Comparison of ENCODE assay signal across 8 cellular contexts in the genomic region with DNA sequence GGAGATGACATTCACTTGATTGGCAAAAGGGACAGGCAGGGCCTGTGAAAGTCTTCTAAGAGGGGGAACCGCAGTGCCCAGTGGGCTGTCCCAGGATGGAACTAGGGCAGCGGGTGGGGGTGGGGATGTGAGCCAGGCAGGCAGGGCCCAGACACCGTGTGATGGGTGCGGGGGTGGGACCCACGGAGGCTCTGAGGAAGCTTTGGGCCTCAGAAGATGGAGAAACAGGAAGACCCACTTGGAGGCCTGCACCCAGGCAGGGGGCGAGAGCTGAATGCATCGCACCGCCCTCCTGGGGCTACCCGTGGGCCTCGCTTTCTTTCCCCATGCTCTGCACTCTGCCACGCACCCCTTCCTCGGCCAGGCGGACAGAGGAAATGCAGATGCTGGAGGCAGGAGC. TPM values are rescaled to one million over a fixed set of nuclear protein-coding genes. Genes with fewer than 3 reads are reported as not detected.
DNase-seq lines count a peak whose midpoint lies in the region; ATAC-seq and TF ChIP-seq lines count a peak whose summit lies in the region.

No MANE protein-coding gene starts in this region.

- CTCF ChIA-PET in A673 (lab: Charles Lee), result no interaction called here

- no peaks in the 10 kb centered on the region for H3K9me3 Mint-ChIP-seq in activated naive CD8-positive, alpha-beta T cell treated with anti-CD3 and anti-CD28 coated beads, Interleukin-2, amount 50 U/mL, for 24 hours
- H3K9me3 Mint-ChIP-seq in natural killer cell, result no peaks in the 10 kb centered on the region

- no peaks in the 10 kb centered on the region for H3K9me2 ChIP-seq in Loucy (replicated peaks; ENCODE audit: low read depth, low read length)

- POLR2A ChIA-PET in A673 (lab: Charles Lee; ENCODE audit: low non-redundant PET), result no interaction called here

- intact Hi-C loops in A673 (cut with micrococcal nuclease; ENCODE audit: unreplicated experiment), result no loop called here
- intact Hi-C loops in natural killer cell (cut with micrococcal nuclease), result loop anchor here (1.0 kb wide), 2 partner anchors 165 to 229 kb away; no protein-coding TSS in a partner anchor

- H3K4me1 ChIP-seq in A673 (ENCODE audit: insufficient read depth, low read length, poor library complexity, severe bottlenecking) (peaks cover 15% of the 10 kb centered on the region), Loucy (ENCODE audit: insufficient read depth, low read length, poor library complexity, severe bottlenecking) (peaks cover 36% of the 10 kb centered on the region)

- peak overlapping the region; percentile 66 for H3K4me2 ChIP-seq in Loucy (ENCODE audit: low read depth, low read length, poor library complexity, severe bottlenecking)

- DNase-seq in A673 (ENCODE audit: low spot score) (no peak), natural killer cell (no peak), H4 (ENCODE audit: low spot score) (no peak), NCI-H1694 (lab: John Stamatoyannopoulos, UW) (no peak)
- DNase-seq in activated naive CD8-positive, alpha-beta T cell treated with anti-CD3 and anti-CD28 coated beads, Interleukin-2, amount 50 U/mL, for 24 hours, result peak; percentile 50

- H3K9me3 ChIP-seq in A673 (ENCODE audit: low read depth, low read length, poor library complexity, severe bottlenecking), result no peaks in the 10 kb centered on the region
- no peaks in the 10 kb centered on the region for H3K9me3 ChIP-seq in Loucy (ENCODE audit: insufficient read depth, low read depth, low read length)

- BruUV-seq in A673 (replicated peaks; lab: Mats Ljungman, UMichigan), result no TSS peak

- H3K27ac Mint-ChIP-seq in activated naive CD8-positive, alpha-beta T cell treated with anti-CD3 and anti-CD28 coated beads, Interleukin-2, amount 50 U/mL, for 24 hours, result peak overlapping the region; percentile 90
- peak overlapping the region; percentile 62 to 72 for H3K27ac Mint-ChIP-seq in natural killer cell

- TF ChIP-seq CTCF in A673 (conservative IDR thresholded peaks at IDR 0.05; ENCODE audit: low read depth, low read length) (no peak), Loucy (conservative IDR thresholded peaks at IDR 0.05; ENCODE audit: low read length) (no peak), natural killer cell (IDR thresholded peaks at IDR 0.05) (no peak)

- H3K4me3 ChIP-seq in A673 (ENCODE audit: low read depth, low read length, poor library complexity, severe bottlenecking) (peak overlapping the region; percentile 42), Loucy (ENCODE audit: low read length, poor library complexity, severe bottlenecking) (peak overlapping the region; percentile 42)

- no peaks in the 10 kb centered on the region for H3K79me2 ChIP-seq in Loucy (ENCODE audit: insufficient read depth, low read length)

- H3K27ac ChIP-seq in A673 (ENCODE audit: low read depth, low read length, poor library complexity, severe bottlenecking), result no peak overlapping the region

- no peaks in the 10 kb centered on the region for H3K36me3 Mint-ChIP-seq in activated naive CD8-positive, alpha-beta T cell treated with anti-CD3 and anti-CD28 coated beads, Interleukin-2, amount 50 U/mL, for 24 hours (ENCODE audit: low read depth)
- H3K36me3 Mint-ChIP-seq in natural killer cell, result no peaks in the 10 kb centered on the region

- no peaks in the 10 kb centered on the region for H4K20me1 ChIP-seq in Loucy (ENCODE audit: insufficient read depth, low read length, poor library complexity, severe bottlenecking)

- no peaks in the 10 kb centered on the region for H3K36me3 ChIP-seq in A673 (ENCODE audit: insufficient read depth, low read length, poor library complexity, severe bottlenecking)
- H3K36me3 ChIP-seq in Loucy (ENCODE audit: insufficient read depth, low read length), result no peaks in the 10 kb centered on the region

- peak overlapping the region; percentile 70 for H3K4me3 Mint-ChIP-seq in activated naive CD8-positive, alpha-beta T cell treated with anti-CD3 and anti-CD28 coated beads, Interleukin-2, amount 50 U/mL, for 24 hours
- H3K4me3 Mint-ChIP-seq in natural killer cell, result peak overlapping the region; percentile 92

- H2AFZ ChIP-seq in Loucy (ENCODE audit: low read length), result peak overlapping the region; percentile 35; the same call in 1 of the 2 replicates

- ATAC-seq in activated naive CD8-positive, alpha-beta T cell treated with anti-CD3 and anti-CD28 coated beads, Interleukin-2, amount 50 U/mL, for 24 hours, result peak; percentile 48
- ATAC-seq in natural killer cell (peak in 2 of 3 donors; percentile 6), HG02623 (IDR thresholded peaks at IDR 0.05; ENCODE audit: unreplicated experiment) (no peak), HG03135 (IDR thresholded peaks at IDR 0.05; ENCODE audit: unreplicated experiment) (no peak)

- no peaks in the 10 kb centered on the region for H3K27me3 Mint-ChIP-seq in activated naive CD8-positive, alpha-beta T cell treated with anti-CD3 and anti-CD28 coated beads, Interleukin-2, amount 50 U/mL, for 24 hours
- H3K27me3 Mint-ChIP-seq in natural killer cell (ENCODE audit: low read depth in 2 of 2), result no peaks in the 10 kb centered on the region

- H3F3A ChIP-seq in Loucy (ENCODE audit: low read depth), result no peaks in the 10 kb centered on the region

- H3K4me1 Mint-ChIP-seq in activated naive CD8-positive, alpha-beta T cell treated with anti-CD3 and anti-CD28 coated beads, Interleukin-2, amount 50 U/mL, for 24 hours, result peaks cover 22% of the 10 kb centered on the region
- peaks cover 12 to 14% of the 10 kb centered on the region in 2 donors for H3K4me1 Mint-ChIP-seq in natural killer cell

- H3K27me3 ChIP-seq in A673 (replicated peaks; ENCODE audit: insufficient read depth, low read depth, low read length, poor library complexity) (no peaks in the 10 kb centered on the region), Loucy (ENCODE audit: insufficient read depth, low read length, poor library complexity, severe bottlenecking) (no peaks in the 10 kb centered on the region)

- H3K9ac ChIP-seq in Loucy (ENCODE audit: low read depth, low read length, poor library complexity, severe bottlenecking), result peak overlapping the region; percentile 72

RNA-seq across cellular contexts. Expression of a gene that starts 32.9 kb away (rescaled TPM):
- total RNA-seq in A673 (2021) (54.5 and 54.9 TPM in 2 replicates), natural killer cell (10 to 100 TPM; 43.4 to 71.3 (median 54.2) TPM)
- total RNA-seq in H4 (2014; rRNA removed; shearing (Covaris generic)), result 16.6 and 31.9 TPM in 2 replicates

Comparison
In these comparisons a context has a peak if more than half of its experiments do, and no peak if none do; other contexts are left out.
1. ATAC-seq: peak in activated naive CD8-positive, alpha-beta T cell treated with anti-CD3 and anti-CD28 coated beads, Interleukin-2, amount 50 U/mL, for 24 hours (single experiment) and natural killer cell (2 of 3); none in HG02623 (single experiment) and HG03135 (single experiment).